18 cellular contexts compared by ENCODE assay signal in the genomic region with DNA sequence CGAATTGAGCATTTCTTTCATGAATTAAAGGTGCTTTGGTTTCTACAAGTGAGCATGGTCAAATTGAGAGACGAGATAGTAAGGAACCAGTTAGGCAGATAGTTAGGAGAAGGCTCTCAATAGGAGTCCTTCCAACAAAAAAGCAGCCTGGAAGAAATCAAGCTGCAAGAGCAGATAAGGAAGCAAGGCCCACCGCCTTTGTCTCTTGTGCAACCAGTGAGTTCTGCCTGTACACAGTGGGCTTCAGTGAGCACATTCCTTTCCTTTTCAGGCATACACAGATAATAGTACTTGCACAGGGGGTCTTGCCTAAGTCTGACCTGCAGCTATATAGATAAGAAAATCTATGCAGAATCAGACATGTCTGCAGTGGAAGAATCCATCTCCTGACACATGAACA.
DNase-seq lines count a peak whose midpoint lies in the region; ATAC-seq and TF ChIP-seq lines count a peak whose summit lies in the region.
"Had no signal": no experiment of that assay in that cellular context is flagged by ENCODE, and none has a peak within 500 bp of the region (broad histone marks: within the 10 kb centered on the region; RNA-seq: fewer than 3 reads in every experiment).

No MANE protein-coding gene starts in this region.

- peak overlapping the region; percentile 19; the same call in 1 of the 2 replicates for H4K91ac ChIP-seq in IMR-90 (ENCODE audit: insufficient read depth, low read depth, low read length)

- H4K20me1 ChIP-seq in IMR-90 (ENCODE audit: insufficient read depth, low read length), result no peaks in the 10 kb centered on the region
- H4K20me1 ChIP-seq: BLaER1 treated with 17β-estradiol and CSF1 and Interleukin-3, amounts not matched to agents 10 nM and 100 nM had no signal

- H3K9me1 ChIP-seq in IMR-90 (ENCODE audit: insufficient read depth, low read length), result no peaks in the 10 kb centered on the region

- H3K4me1 ChIP-seq in IMR-90 (ENCODE audit: control insufficient read depth, insufficient read depth, low read length) (peaks cover 2% of the 10 kb centered on the region; the same call in 1 of the 2 replicates), neuron (ENCODE audit: insufficient read depth, low read length) (peaks cover 2% of the 10 kb centered on the region)
- H3K4me1 ChIP-seq: BLaER1 treated with 17β-estradiol and CSF1 and Interleukin-3, amounts not matched to agents 10 nM and 100 nM had no signal

- H3K4me3 ChIP-seq in IMR-90 (ENCODE audit: insufficient read depth, low read depth, low read length) (no peak overlapping the region), neuron (ENCODE audit: low read length) (no peak overlapping the region)
- H3K4me3 ChIP-seq: BLaER1 treated with 17β-estradiol and CSF1 and Interleukin-3, amounts not matched to agents 10 nM and 100 nM had no signal

- no peak overlapping the region for H3K9ac ChIP-seq in IMR-90 (ENCODE audit: low read depth, low read length)
- H3K9ac ChIP-seq: BLaER1 treated with 17β-estradiol and CSF1 and Interleukin-3, amounts not matched to agents 10 nM and 100 nM had no signal

- POLR2A ChIA-PET in IMR-90 (lab: Charles Lee; ENCODE audit: unreplicated experiment), result no interaction called here

- H3K36me3 ChIP-seq in IMR-90 (ENCODE audit: control insufficient read depth, insufficient read depth, low read length) (no peaks in the 10 kb centered on the region), neuron (ENCODE audit: insufficient read depth, low read length) (no peaks in the 10 kb centered on the region)
- H3K36me3 ChIP-seq: BLaER1 treated with 17β-estradiol and CSF1 and Interleukin-3, amounts not matched to agents 10 nM and 100 nM had no signal

- no peaks in the 10 kb centered on the region for H3K79me1 ChIP-seq in IMR-90 (ENCODE audit: low read depth in 1 of 2, low read length in 2 of 2)

- no peak overlapping the region for H3K23ac ChIP-seq in IMR-90 (ENCODE audit: low read depth, low read length)

- in situ Hi-C loops in IMR-90 (cut with MboI; ENCODE audit: low sequenced_read_pairs), result no loop called here

- no peak overlapping the region for H3K56ac ChIP-seq in IMR-90 (ENCODE audit: extremely low read depth, insufficient read depth, low read length)

- CTCF ChIA-PET in IMR-90 (lab: Yijun Ruan, JAX), result no interaction called here

- ATAC-seq in IMR-90 (ENCODE audit: low read depth) (no peak), GM21825 (IDR thresholded peaks at IDR 0.05; ENCODE audit: unreplicated experiment) (no peak), GM18511 (IDR thresholded peaks at IDR 0.05; ENCODE audit: unreplicated experiment) (no peak)
- ATAC-seq: CD8-positive, alpha-beta T cell; HepG2 had no signal

- intact Hi-C loops in IMR-90 (cut with micrococcal nuclease), result no loop called here

- no peak overlapping the region for H4K5ac ChIP-seq in IMR-90 (ENCODE audit: low read depth, low read length)

- no peak overlapping the region for H3K14ac ChIP-seq in IMR-90 (replicated peaks; ENCODE audit: low read depth, low read length)

- no peak for TF ChIP-seq CTCF in IMR-90 (conservative IDR thresholded peaks at IDR 0.05; ENCODE audit: low read depth, low read length)

- H3K27me3 ChIP-seq in IMR-90 (ENCODE audit: control insufficient read depth, insufficient read depth, low read length), result no peaks in the 10 kb centered on the region
- H3K27me3 ChIP-seq in neuron (ENCODE audit: insufficient read depth, low read length), result no peaks in the 10 kb centered on the region
- H3K27me3 ChIP-seq: BLaER1 treated with 17β-estradiol and CSF1 and Interleukin-3, amounts not matched to agents 10 nM and 100 nM had no signal

- BruUV-seq in IMR-90 (replicated peaks; lab: Mats Ljungman, UMichigan), result no TSS peak

- no peak for TF ChIP-seq RAD21 in IMR-90 (IDR thresholded peaks at IDR 0.05; ENCODE audit: low read length)

- no peak overlapping the region for H4K8ac ChIP-seq in IMR-90 (ENCODE audit: low read depth in 2 of 2, low read length in 2 of 2)

- H3K18ac ChIP-seq in IMR-90 (ENCODE audit: low read depth, low read length), result no peak overlapping the region

- H2BK15ac ChIP-seq in IMR-90 (ENCODE audit: low read depth, low read length), result no peak overlapping the region

- dilution Hi-C loops in IMR-90 (cut with HindIII; ENCODE audit: low sequenced_read_pairs, unreplicated experiment), result no loop called here

- peak overlapping the region; percentile 1 for H2BK120ac ChIP-seq in IMR-90 (ENCODE audit: low read depth, low read length)

- H2AK5ac ChIP-seq in IMR-90 (ENCODE audit: low read depth, low read length), result no peak overlapping the region

- H2AFZ ChIP-seq in IMR-90 (replicated peaks; ENCODE audit: low read length, poor library complexity) (no peak overlapping the region), neuron (ENCODE audit: low read depth, low read length) (peak overlapping the region; percentile 36)

- peak overlapping the region; percentile 46; the same call in 1 of the 2 replicates for H3K4me2 ChIP-seq in IMR-90 (ENCODE audit: low read depth, low read length)
- H3K4me2 ChIP-seq: BLaER1 treated with 17β-estradiol and CSF1 and Interleukin-3, amounts not matched to agents 10 nM and 100 nM had no signal

- WGBS in IMR-90 (ENCODE audit: extremely low coverage in 2 of 2, insufficient read length in 1 of 2), 2 experiments, result no CpG with 5 or more reads among the region's 3 CpGs

- H3K9me3 ChIP-seq in IMR-90 (ENCODE audit: control insufficient read depth, insufficient read depth, low read length) (no peaks in the 10 kb centered on the region), neuron (ENCODE audit: low read length) (no peaks in the 10 kb centered on the region)
- H3K9me3 ChIP-seq: BLaER1 treated with 17β-estradiol and CSF1 and Interleukin-3, amounts not matched to agents 10 nM and 100 nM had no signal

- no peak for TF ChIP-seq POLR2A in IMR-90 (IDR thresholded peaks at IDR 0.05; ENCODE audit: low read depth, low read length)

- H3K4ac ChIP-seq in IMR-90 (ENCODE audit: low read depth, low read length), result no peak overlapping the region

- DNase-seq in IMR-90, result no peak
- DNase-seq in amniotic epithelial cell (ENCODE audit: low read depth), result peak; percentile 18
- peak; percentile 9 for DNase-seq in left kidney (ENCODE audit: low read depth, low spot score)
- no peak for DNase-seq in SK-N-DZ (ENCODE audit: low spot score)
- DNase-seq in NOMO-1 treated with DMSO at 0.1 percent for 48 hours (lab: John Stamatoyannopoulos, UW; ENCODE audit: unreplicated experiment), result no peak
- DNase-seq: 8988T; Calu3; CD8-positive, alpha-beta T cell; DMS 273 treated with DMSO at 0.1 percent for 48 hours; DND-41; EL; GOT3; H7 had no signal

- H2AK9ac ChIP-seq in IMR-90 (replicated peaks; ENCODE audit: low read depth, low read length, poor library complexity), result no peak overlapping the region

- H2BK20ac ChIP-seq in IMR-90 (ENCODE audit: low read depth, low read length), result no peak overlapping the region

- H3K27ac ChIP-seq in IMR-90 (ENCODE audit: insufficient read depth, low read length), result no peak overlapping the region
- H3K27ac ChIP-seq: BLaER1 treated with 17β-estradiol and CSF1 and Interleukin-3, amounts not matched to agents 10 nM and 100 nM had no signal

- no peak overlapping the region for H2BK5ac ChIP-seq in IMR-90 (ENCODE audit: low read depth, low read length, poor library complexity, severe bottlenecking)

TF ChIP-seq in IMR-90, 13 proteins besides CTCF, POLR2A, EP300 and RAD21:
- TF ChIP-seq RFX5 (IDR thresholded peaks at IDR 0.05; ENCODE audit: low read depth, low read length) (no peak), BHLHE40 (IDR thresholded peaks at IDR 0.05; ENCODE audit: low read depth, low read length) (no peak), NFE2L2 (IDR thresholded peaks at IDR 0.05; ENCODE audit: low read depth, low read length) (no peak)
- TF ChIP-seq, protein P1, sequence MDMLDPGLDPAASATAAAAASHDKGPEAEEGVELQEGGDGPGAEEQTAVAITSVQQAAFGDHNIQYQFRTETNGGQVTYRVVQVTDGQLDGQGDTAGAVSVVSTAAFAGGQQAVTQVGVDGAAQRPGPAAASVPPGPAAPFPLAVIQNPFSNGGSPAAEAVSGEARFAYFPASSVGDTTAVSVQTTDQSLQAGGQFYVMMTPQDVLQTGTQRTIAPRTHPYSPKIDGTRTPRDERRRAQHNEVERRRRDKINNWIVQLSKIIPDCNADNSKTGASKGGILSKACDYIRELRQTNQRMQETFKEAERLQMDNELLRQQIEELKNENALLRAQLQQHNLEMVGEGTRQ (IDR thresholded peaks at IDR 0.05; ENCODE audit: low read depth, low read length), result no peak

Comparison
In these comparisons a context has a peak if more than half of its experiments do, and no peak if none do; other contexts are left out.
1. DNase-seq: peak in amniotic epithelial cell (single experiment) and left kidney (single experiment); none in IMR-90 (single experiment), SK-N-DZ (single experiment) and NOMO-1 treated with DMSO at 0.1 percent for 48 hours (single experiment).